Comparison of ENCODE assay signal across 8 cellular contexts in genomic region chr12:22334696-22335290, GRCh38. TPM values are rescaled to one million over a fixed set of nuclear protein-coding genes. Genes with fewer than 3 reads are reported as not detected.
DNase-seq lines count a peak whose midpoint lies in the region; ATAC-seq and TF ChIP-seq lines count a peak whose summit lies in the region.

TSS of gene ST8SIA1 (minus strand) at chr12:22334707. CDS start at chr12:22334232, 475 bp downstream.

- ATAC-seq in CD4-positive, CD25-positive, alpha-beta regulatory T cell (ENCODE audit: low read depth in 2 of 2), result peak; percentile 48 to 54
- peak; percentile 16 for ATAC-seq in GM21619 (IDR thresholded peaks at IDR 0.05; ENCODE audit: unreplicated experiment)
- ATAC-seq in naive B cell (ENCODE audit: low read depth in 2 of 2), result peak; percentile 25 to 26

- H3K27ac Mint-ChIP-seq in CD4-positive, CD25-positive, alpha-beta regulatory T cell, result peak within 1 kb of the TSS; percentile 93 to 98 (median 94)
- H3K27ac Mint-ChIP-seq in naive B cell, result peak within 1 kb of the TSS in 1 of 6 donors; percentile 91

- no peak for TF ChIP-seq CTCF in suprapubic skin (IDR thresholded peaks at IDR 0.05)

- peaks cover 38% of the 10 kb centered on the region for H3K4me1 ChIP-seq in CD4-positive, CD25-positive, alpha-beta regulatory T cell (ENCODE audit: control insufficient read depth, insufficient read depth, low read length, poor library complexity, severe bottlenecking)
- H3K4me1 ChIP-seq in esophagus (ENCODE audit: control insufficient read depth in 2 of 2, insufficient read depth in 2 of 2, low read length in 1 of 2) (peaks cover 0 to 2% of the 10 kb centered on the region in 2 donors), suprapubic skin (peaks cover 26% of the 10 kb centered on the region)

- H3K9me3 Mint-ChIP-seq in CD4-positive, CD25-positive, alpha-beta regulatory T cell, result no peaks in the 10 kb centered on the region
- H3K9me3 Mint-ChIP-seq in naive B cell, result no peaks in the 10 kb centered on the region

- WGBS in esophagus, 2 donors, result 0 to 1% methylated on average over 44 to 50 of the region's 50 CpGs
- WGBS in suprapubic skin, result under 1% methylated on average over 31 of the region's 50 CpGs

- H3K27me3 Mint-ChIP-seq in CD4-positive, CD25-positive, alpha-beta regulatory T cell, result peaks cover 10% of the 10 kb centered on the region
- H3K27me3 Mint-ChIP-seq in naive B cell, result peaks cover 54 to 91% (median 75%) of the 10 kb centered on the region in 3 donors

- TF ChIP-seq EP300 in suprapubic skin (IDR thresholded peaks at IDR 0.05), result no peak

- peak within 1 kb of the TSS; percentile 92 for H3K4me3 ChIP-seq in CD4-positive, CD25-positive, alpha-beta regulatory T cell (ENCODE audit: low read depth, low read length)
- H3K4me3 ChIP-seq in esophagus (ENCODE audit: low read depth in 1 of 2, low read length in 2 of 2) (peak within 1 kb of the TSS; percentile 51 to 70), suprapubic skin (peak within 1 kb of the TSS; percentile 63)

- peak; percentile 63 to 72 (median 71) for DNase-seq in CD4-positive, CD25-positive, alpha-beta regulatory T cell
- DNase-seq in NCI-H1105 treated with DMSO at 0.1 percent for 48 hours (lab: John Stamatoyannopoulos, UW), result peak; percentile 71
- DNase-seq in activated T-cell treated with anti-CD3 and anti-CD28 coated beads for 1 hour (ENCODE audit: low read depth), result peak; percentile 47
- DNase-seq in naive B cell, result no peak
- DNase-seq in suprapubic skin (ENCODE audit: low spot score in 2 of 2), result peak; percentile 78 to 84
- DNase-seq in cortex of kidney (lab: John Stamatoyannopoulos, UW), result no peak

- no peaks in the 10 kb centered on the region for H3K9me3 ChIP-seq in CD4-positive, CD25-positive, alpha-beta regulatory T cell (ENCODE audit: control insufficient read depth in 2 of 2, low read length in 2 of 2)
- H3K9me3 ChIP-seq in esophagus (ENCODE audit: control insufficient read depth in 2 of 2, insufficient read depth in 1 of 2, low read depth in 1 of 2, low read length in 1 of 2) (no peaks in the 10 kb centered on the region), suprapubic skin (no peaks in the 10 kb centered on the region)

- peak within 1 kb of the TSS; percentile 90 to 96 (median 94) for H3K4me3 Mint-ChIP-seq in CD4-positive, CD25-positive, alpha-beta regulatory T cell
- H3K4me3 Mint-ChIP-seq in naive B cell, result peak within 1 kb of the TSS; percentile 82 to 92 (median 90)

- no peak for TF ChIP-seq POLR2A in suprapubic skin (IDR thresholded peaks at IDR 0.05)

- no peaks in the 10 kb centered on the region for H3K27me3 ChIP-seq in CD4-positive, CD25-positive, alpha-beta regulatory T cell (ENCODE audit: control insufficient read depth, insufficient read depth, low read length)
- H3K27me3 ChIP-seq in esophagus (ENCODE audit: control insufficient read depth in 1 of 2, insufficient read depth in 2 of 2, low read length in 2 of 2) (no peaks in the 10 kb centered on the region), suprapubic skin (peaks cover 3% of the 10 kb centered on the region)

- H3K36me3 ChIP-seq in CD4-positive, CD25-positive, alpha-beta regulatory T cell (ENCODE audit: control insufficient read depth, insufficient read depth, low read length), result no peaks in the 10 kb centered on the region
- no peaks in the 10 kb centered on the region for H3K36me3 ChIP-seq in esophagus (ENCODE audit: control insufficient read depth in 2 of 2, insufficient read depth in 2 of 2, low read length in 1 of 2)
- no peaks in the 10 kb centered on the region for H3K36me3 ChIP-seq in suprapubic skin

- peaks cover 14 to 49% (median 41%) of the 10 kb centered on the region in 4 donors for H3K4me1 Mint-ChIP-seq in CD4-positive, CD25-positive, alpha-beta regulatory T cell
- peaks cover 13 to 18% (median 17%) of the 10 kb centered on the region in 3 donors for H3K4me1 Mint-ChIP-seq in naive B cell

- no peaks in the 10 kb centered on the region for H3K36me3 Mint-ChIP-seq in CD4-positive, CD25-positive, alpha-beta regulatory T cell
- H3K36me3 Mint-ChIP-seq in naive B cell, result peaks cover 0 to 6% of the 10 kb centered on the region in 2 donors

- H3K27ac ChIP-seq in CD4-positive, CD25-positive, alpha-beta regulatory T cell (ENCODE audit: insufficient read depth, low read length, poor library complexity, severe bottlenecking), result peak within 1 kb of the TSS; percentile 74
- H3K27ac ChIP-seq in esophagus (ENCODE audit: low read depth in 2 of 2, low read length in 1 of 2), result peak within 1 kb of the TSS; percentile 64 to 65
- peak within 1 kb of the TSS; percentile 63 for H3K27ac ChIP-seq in suprapubic skin

RNA-seq across cellular contexts. Expression of gene ST8SIA1, which starts in this region (rescaled TPM):
- total RNA-seq in CD4-positive, CD25-positive, alpha-beta regulatory T cell, result 39.4 TPM
- polyA plus RNA-seq in CD4-positive, CD25-positive, alpha-beta regulatory T cell, result 1 to 10 TPM; 1.2 to 5.3 (median 2.9) TPM
- 1 to 10 TPM in 1 of 2 donors, under 1 TPM in 1; 0.83 to 1.1 TPM for polyA plus RNA-seq in esophagus
- polyA plus RNA-seq in naive B cell (ENCODE audit: low read depth in 6 of 6), result not detected
- total RNA-seq in suprapubic skin, result 10 to 100 TPM in 2 of 4 donors, 1 to 10 TPM in 2; 6.9 to 18.0 (median 11.4) TPM

Comparison
In these comparisons a context has a peak if more than half of its experiments do, and no peak if none do; other contexts are left out.
1. Peak in ATAC-seq in naive B cell; RNA of the gene not detected or under 1 TPM.
2. DNase-seq: peak in CD4-positive, CD25-positive, alpha-beta regulatory T cell (3 of 3), NCI-H1105 treated with DMSO at 0.1 percent for 48 hours (single experiment), activated T-cell treated with anti-CD3 and anti-CD28 coated beads for 1 hour (single experiment) and suprapubic skin (2 of 2); none in naive B cell (single experiment) and cortex of kidney (single experiment).
3. Peak in every context shown above with its lines, with median percentiles within 50 percentile points of each other: ATAC-seq, H3K27ac ChIP-seq and H3K4me3 ChIP-seq.